ENCODE assay signal across 8 cellular contexts in genomic region chr3:89113887-89114840, GRCh38. TPM values are rescaled to one million over a fixed set of nuclear protein-coding genes. Genes with fewer than 3 reads are reported as not detected.
DNase-seq lines count a peak whose midpoint lies in the region; ATAC-seq and TF ChIP-seq lines count a peak whose summit lies in the region.

No MANE protein-coding gene starts in this region.

- H3K9me3 ChIP-seq in adrenal gland (replicated peaks in 1 of 3) (no peaks in the 10 kb centered on the region), left ventricle myocardium inferior (replicated peaks) (no peaks in the 10 kb centered on the region)

- WGBS in adrenal gland, 4 donors: 3 to 19% (median 6%) methylated on average over 9 to 42 of the region's 42 CpGs

- no peaks in the 10 kb centered on the region for H3K36me3 ChIP-seq in adrenal gland (replicated peaks in 1 of 2)
- H3K36me3 ChIP-seq in left ventricle myocardium inferior: no peaks in the 10 kb centered on the region

- H3K27me3 ChIP-seq in adrenal gland: peaks cover 9% of the 10 kb centered on the region
- H3K27me3 ChIP-seq in left ventricle myocardium inferior (ENCODE audit: low read depth): peaks cover 48% of the 10 kb centered on the region

- peak overlapping the region in 1 of 4 donors; percentile 40 for H3K4me3 ChIP-seq in adrenal gland
- H3K4me3 ChIP-seq in left ventricle myocardium inferior: peak overlapping the region; percentile 67

- intact Hi-C loops in adrenal gland (cut with DNase I): no loop called here
- intact Hi-C loops in left ventricle myocardium inferior (cut with micrococcal nuclease): no loop called here
- intact Hi-C loops in posterior cingulate gyrus (cut with DNase I): loop anchor here (5.0 kb wide), 2 partner anchors 897 to 912 kb away; no protein-coding TSS in a partner anchor

- peak in 4 of 6 experiments; percentile 18 to 41 (median 34) for TF ChIP-seq CTCF in adrenal gland (IDR thresholded peaks at IDR 0.05)
- TF ChIP-seq CTCF in left ventricle myocardium inferior (IDR thresholded peaks at IDR 0.05; ENCODE audit: borderline replicate concordance): peak; percentile 80

- ATAC-seq in HG02852 (IDR thresholded peaks at IDR 0.05; ENCODE audit: unreplicated experiment): peak; percentile 87

- no peak for TF ChIP-seq POLR2A in adrenal gland (IDR thresholded peaks at IDR 0.05)

- H3K27ac ChIP-seq in adrenal gland (no peak overlapping the region), left ventricle myocardium inferior (replicated peaks) (peak overlapping the region; percentile 72)

- peak; percentile 64 for DNase-seq in activated effector memory CD4-positive, alpha-beta T cell treated with anti-CD3 and anti-CD28 coated beads, Interleukin-2, amount 50 U/mL, for 16 hours
- DNase-seq in activated effector memory CD4-positive, alpha-beta T cell treated with Interleukin-2 at 50 U/mL for 16 hours: no peak
- peak; percentile 21 for DNase-seq in NCI-H510A (lab: John Stamatoyannopoulos, UW)
- peak in 6 of 7 donors; percentile 24 to 76 (median 31) for DNase-seq in adrenal gland
- peak; percentile 70 for DNase-seq in left ventricle myocardium inferior
- peak; percentile 58 to 96 (median 80) for DNase-seq in posterior cingulate gyrus
- DNase-seq in CD1c-positive myeloid dendritic cell (ENCODE audit: extremely low spot score): no peak

- H3K4me1 ChIP-seq in adrenal gland (replicated peaks in 1 of 2): no peaks in the 10 kb centered on the region
- peaks cover 10% of the 10 kb centered on the region for H3K4me1 ChIP-seq in left ventricle myocardium inferior

RNA-seq across cellular contexts. Expression of gene EPHA3, which starts 6.7 kb away (rescaled TPM):
- total RNA-seq in adrenal gland (1 to 10 TPM in 2 of 8 donors, under 1 TPM in 6; 0.17 to 5.1 (median 0.51) TPM), left ventricle myocardium inferior (3.5 TPM)
- polyA plus RNA-seq in adrenal gland: 1 to 10 TPM in 1 of 3 donors, under 1 TPM in 2; 0.32 to 1.5 (median 0.47) TPM

Comparison
In these comparisons a context has a peak if more than half of its experiments do, and no peak if none do; other contexts are left out.
1. DNase-seq: peak in activated effector memory CD4-positive, alpha-beta T cell treated with anti-CD3 and anti-CD28 coated beads, Interleukin-2, amount 50 U/mL, for 16 hours (single experiment), NCI-H510A (single experiment), adrenal gland (6 of 7), left ventricle myocardium inferior (single experiment) and posterior cingulate gyrus (10 of 10); none in activated effector memory CD4-positive, alpha-beta T cell treated with Interleukin-2 at 50 U/mL for 16 hours (single experiment) and CD1c-positive myeloid dendritic cell (single experiment).